8 cellular contexts compared by ENCODE assay signal in the genomic region with DNA sequence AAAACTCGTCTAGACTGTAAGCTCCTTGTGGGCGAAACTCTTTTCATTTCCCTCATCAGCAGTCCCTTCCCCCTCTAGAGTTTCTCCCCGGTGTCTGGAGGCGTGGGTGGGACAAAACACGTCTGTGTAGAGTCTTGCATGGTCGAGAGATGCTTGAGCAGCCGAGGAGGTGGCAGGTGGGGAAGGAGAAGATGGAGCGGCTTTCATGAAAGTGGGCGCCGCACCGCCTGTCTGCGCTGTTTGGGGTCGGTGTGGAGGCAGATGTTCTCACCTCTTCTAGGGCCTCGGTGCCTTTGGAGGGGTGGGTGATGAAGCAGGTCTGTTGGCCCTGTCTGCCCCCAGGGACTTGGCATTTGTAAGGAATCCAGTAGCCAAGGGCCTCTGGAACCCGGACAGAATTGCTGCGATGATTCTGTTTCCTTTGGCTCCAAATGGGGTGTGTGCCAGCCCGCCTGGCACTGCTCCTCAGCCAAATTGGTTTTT.
A peak's percentile ranks its signal among the peaks of the same experiment; 100 is the strongest.
DNase-seq lines count a peak whose midpoint lies in the region; ATAC-seq and TF ChIP-seq lines count a peak whose summit lies in the region.

No MANE protein-coding gene starts in this region.

- H3K27ac ChIP-seq in C4-2B (peak overlapping the region; percentile 96), cingulate gyrus (ENCODE audit: low read depth, low read length) (peak overlapping the region; percentile 88)

- H3K27ac Mint-ChIP-seq in nephron = peak overlapping the region; percentile 90 to 98 (median 96)

- peaks cover 22% of the 10 kb centered on the region for H3K4me1 Mint-ChIP-seq in nephron

- no peak for ATAC-seq in GM21447 (IDR thresholded peaks at IDR 0.05; ENCODE audit: unreplicated experiment)

- H3K27me3 Mint-ChIP-seq in nephron (ENCODE audit: low read depth) = peaks cover 5% of the 10 kb centered on the region

- peak overlapping the region; percentile 91 to 93 (median 93) for H3K4me3 Mint-ChIP-seq in nephron

- peak; percentile 81 for DNase-seq in NCI-H1092 (lab: John Stamatoyannopoulos, UW)
- DNase-seq in HUDEP-2 (lab: John Stamatoyannopoulos, UW; ENCODE audit: unreplicated experiment in 76 of 76) = no peak
- no peak for DNase-seq in GM19238 (ENCODE audit: insufficient read length, low spot score)
- no peak for DNase-seq in SKM-1 treated with dmso at 0.1 percent for 144 hours (lab: John Stamatoyannopoulos, UW; ENCODE audit: unreplicated experiment)

- H3K9me3 Mint-ChIP-seq in nephron = no peaks in the 10 kb centered on the region

- TF ChIP-seq CTCF in C4-2B (conservative IDR thresholded peaks at IDR 0.05) (no peak), nephron (IDR thresholded peaks at IDR 0.05; ENCODE audit: unreplicated experiment in 3 of 3) (no peak)

- H3K36me3 Mint-ChIP-seq in nephron (ENCODE audit: low read depth) = peaks cover 51% of the 10 kb centered on the region
